26 cellular contexts compared by ENCODE assay signal in the genomic region with DNA sequence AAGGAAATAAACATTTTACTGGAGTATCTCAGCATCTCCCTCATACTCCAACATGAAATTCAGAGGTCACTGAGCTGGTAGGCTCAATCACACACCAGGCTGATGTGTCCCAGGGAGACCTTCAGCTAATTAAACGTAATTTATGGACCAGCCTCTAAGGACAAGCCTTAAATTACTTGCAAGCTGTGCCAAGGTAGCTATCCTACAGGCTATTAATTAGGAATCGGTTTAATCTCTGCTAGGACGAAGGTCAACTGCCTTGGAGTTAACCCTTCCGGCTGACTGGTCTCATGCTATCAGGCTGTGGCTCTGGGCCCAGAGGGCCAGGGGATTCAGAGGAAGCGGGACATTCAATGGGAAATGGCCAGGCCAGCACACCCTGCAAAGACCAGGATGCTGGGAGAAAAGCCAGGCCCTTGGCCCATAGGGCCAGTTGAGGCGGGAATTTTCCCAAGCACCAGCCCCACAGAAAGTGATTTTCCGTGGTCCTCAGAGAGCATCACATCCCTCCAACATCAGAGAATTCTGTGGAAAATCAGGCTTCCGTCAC. TPM values are rescaled to one million over a fixed set of nuclear protein-coding genes. Genes with fewer than 3 reads are reported as not detected.
A peak's percentile ranks its signal among the peaks of the same experiment; 100 is the strongest.
DNase-seq lines count a peak whose midpoint lies in the region; ATAC-seq and TF ChIP-seq lines count a peak whose summit lies in the region.
"Had no signal": no experiment of that assay in that cellular context is flagged by ENCODE, and none has a peak within 500 bp of the region (broad histone marks: within the 10 kb centered on the region; RNA-seq: fewer than 3 reads in every experiment).

No MANE protein-coding gene starts in this region.

- intact Hi-C loops in colonic mucosa (cut with DNase I): loop anchor here (5.0 kb wide), 1 partner anchor 197 kb away; no protein-coding TSS in a partner anchor

- H3K27me3 ChIP-seq in SK-N-SH (ENCODE audit: insufficient read depth): no peaks in the 10 kb centered on the region
- H3K27me3 ChIP-seq in colonic mucosa: no peaks in the 10 kb centered on the region
- no peaks in the 10 kb centered on the region for H3K27me3 ChIP-seq in thoracic aorta (replicated peaks; ENCODE audit: insufficient read depth)
- H3K27me3 ChIP-seq: BE2C, MG63, testis had no signal

- H3K9ac ChIP-seq in SK-N-SH (no peak overlapping the region), colonic mucosa (ENCODE audit: low read depth in 2 of 2, low read length in 2 of 2) (no peak overlapping the region)

- H3K9me3 ChIP-seq in SK-N-SH (no peaks in the 10 kb centered on the region), colonic mucosa (no peaks in the 10 kb centered on the region), thoracic aorta (no peaks in the 10 kb centered on the region)
- H3K9me3 ChIP-seq: BE2C, MG63, neutrophil, SJSA1, testis had no signal

- POLR2A ChIA-PET in SK-N-SH (lab: Yijun Ruan, JAX): no interaction called here

- H3K27ac Mint-ChIP-seq in mesothelial cell of epicardium: peak overlapping the region; percentile 96

- H3K79me2 ChIP-seq in SK-N-SH (ENCODE audit: insufficient read depth): no peaks in the 10 kb centered on the region

- H3K36me3 ChIP-seq in SK-N-SH (replicated peaks in 1 of 2; ENCODE audit: control insufficient read depth in 1 of 2, insufficient read depth in 2 of 2, low read length in 1 of 2) (no peaks in the 10 kb centered on the region), colonic mucosa (no peaks in the 10 kb centered on the region), thoracic aorta (no peaks in the 10 kb centered on the region)
- H3K36me3 ChIP-seq: BE2C, neutrophil, SJSA1 had no signal

- TF ChIP-seq EP300 in SK-N-SH (IDR thresholded peaks at IDR 0.05; ENCODE audit: borderline replicate concordance in 1 of 2, low read depth in 1 of 2, low read length in 1 of 2): no peak

- no peaks in the 10 kb centered on the region for H3K9me3 Mint-ChIP-seq in mesothelial cell of epicardium

- H3K27me3 Mint-ChIP-seq in mesothelial cell of epicardium (ENCODE audit: low read depth): no peaks in the 10 kb centered on the region

- H4K20me1 ChIP-seq in SK-N-SH (ENCODE audit: insufficient read depth): no peaks in the 10 kb centered on the region

- H3K4me1 Mint-ChIP-seq in mesothelial cell of epicardium: peaks cover 91% of the 10 kb centered on the region

- TF ChIP-seq CTCF in SK-N-SH (IDR thresholded peaks at IDR 0.05) (no peak), colonic mucosa (IDR thresholded peaks at IDR 0.05) (no peak), mesothelial cell of epicardium (IDR thresholded peaks at IDR 0.05; ENCODE audit: unreplicated experiment) (no peak), thoracic aorta (IDR thresholded peaks at IDR 0.05) (no peak)

- H3K4me3 Mint-ChIP-seq in mesothelial cell of epicardium: peak overlapping the region; percentile 48

- H3K4me3 ChIP-seq in SK-N-SH (ENCODE audit: low read depth in 2 of 2, low read length in 1 of 2): no peak overlapping the region
- no peak overlapping the region for H3K4me3 ChIP-seq in colonic mucosa
- no peak overlapping the region for H3K4me3 ChIP-seq in thoracic aorta
- H3K4me3 ChIP-seq: MG63, SJSA1, testis had no signal

- no peak for ATAC-seq in SK-N-SH treated with all-trans-retinoic acid at 6 μM for 48 hours
- no peak for ATAC-seq in thoracic aorta (ENCODE audit: insufficient number of reproducible peaks, low FRiP score, low read depth)
- ATAC-seq in GM18873 (IDR thresholded peaks at IDR 0.05; ENCODE audit: low FRiP score, unreplicated experiment): no peak
- ATAC-seq in GM21737 (IDR thresholded peaks at IDR 0.05; ENCODE audit: unreplicated experiment): no peak

- H3K27ac ChIP-seq in SK-N-SH (ENCODE audit: low read depth in 2 of 2, low read length in 1 of 2) (no peak overlapping the region; a peak in 1 of 4 replicates), colonic mucosa (no peak overlapping the region), thoracic aorta (peak overlapping the region; percentile 95 to 98)
- H3K27ac ChIP-seq: 22Rv1, neutrophil, SJSA1, testis had no signal

- CTCF ChIA-PET in SK-N-SH (lab: Yijun Ruan, JAX): interaction anchor here (0.6 to 1.1 kb wide), 4 partner anchors 20 to 285 kb away, joined by 3 to 4 read pairs (median 3); no protein-coding TSS in a partner anchor

- peaks cover 11% of the 10 kb centered on the region for H3F3A ChIP-seq in SK-N-SH (replicated peaks; ENCODE audit: insufficient read depth)

- H3K4me1 ChIP-seq in SK-N-SH (ENCODE audit: control insufficient read depth in 1 of 2, insufficient read depth in 2 of 2, low read depth in 1 of 2, low read length in 1 of 2) (peaks cover 38 to 75% of the 10 kb centered on the region in 2 experiments), colonic mucosa (peaks cover 38% of the 10 kb centered on the region), thoracic aorta (ENCODE audit: control insufficient read depth in 1 of 2, low read depth in 2 of 2) (peaks cover 68 to 92% of the 10 kb centered on the region in 2 donors)
- H3K4me1 ChIP-seq: BE2C had no signal

- 83% methylated on average over 7 of the region's 8 CpGs for WGBS in SK-N-SH (ENCODE audit: low lambda C conversion rate)

- DNase-seq in SK-N-SH: no peak
- DNase-seq in colonic mucosa: peak; percentile 17
- no peak for DNase-seq in mesothelial cell of epicardium (ENCODE audit: low spot score in 2 of 2, unreplicated experiment in 2 of 2)
- DNase-seq in thoracic aorta (ENCODE audit: low spot score): no peak
- DNase-seq in NCI-H1694 treated with DMSO at 0.1 percent for 48 hours (lab: John Stamatoyannopoulos, UW): no peak
- DNase-seq: activated CD4-positive, alpha-beta T cell treated with anti-CD3 and anti-CD28 coated beads for 4 hours; activated CD8-positive, alpha-beta memory T cell treated with anti-CD3 and anti-CD28 coated beads, Interleukin-2, amount 50 U/mL, for 48 hours; activated gamma-delta T cell treated with Interleukin-2 at 50 U/mL for 16 hours; aorta; BE2C; erythroblast; GDM1; glutamatergic neuron; MG63; NCI-H187; stimulated activated CD4-positive, alpha-beta T cell treated with anti-CD3 and anti-CD28 coated beads, Interleukin-4, amount 100 ng/mL, for 4 hours; stimulated activated CD8-positive, alpha-beta memory T cell treated with anti-CD3 and anti-CD28 coated beads, Interleukin-4, amount 100 ng/mL, for 48 hours; testis had no signal

- no peak for TF ChIP-seq RAD21 in SK-N-SH (IDR thresholded peaks at IDR 0.05; ENCODE audit: low read length)

- H3K9me2 ChIP-seq in SK-N-SH: no peaks in the 10 kb centered on the region

- peaks cover 7% of the 10 kb centered on the region for H3K36me3 Mint-ChIP-seq in mesothelial cell of epicardium

- no peak overlapping the region for H3K4me2 ChIP-seq in SK-N-SH

- no peak overlapping the region for H2AFZ ChIP-seq in SK-N-SH (ENCODE audit: low read depth)

TF ChIP-seq in SK-N-SH treated with all-trans-retinoic acid at 6 μM for 48 hours, 23 proteins besides CTCF, POLR2A, EP300 and RAD21:
- TF ChIP-seq ZFP30 (CRISPR knock-in tag; IDR thresholded peaks at IDR 0.05): no peak
- TF ChIP-seq, protein P1, sequence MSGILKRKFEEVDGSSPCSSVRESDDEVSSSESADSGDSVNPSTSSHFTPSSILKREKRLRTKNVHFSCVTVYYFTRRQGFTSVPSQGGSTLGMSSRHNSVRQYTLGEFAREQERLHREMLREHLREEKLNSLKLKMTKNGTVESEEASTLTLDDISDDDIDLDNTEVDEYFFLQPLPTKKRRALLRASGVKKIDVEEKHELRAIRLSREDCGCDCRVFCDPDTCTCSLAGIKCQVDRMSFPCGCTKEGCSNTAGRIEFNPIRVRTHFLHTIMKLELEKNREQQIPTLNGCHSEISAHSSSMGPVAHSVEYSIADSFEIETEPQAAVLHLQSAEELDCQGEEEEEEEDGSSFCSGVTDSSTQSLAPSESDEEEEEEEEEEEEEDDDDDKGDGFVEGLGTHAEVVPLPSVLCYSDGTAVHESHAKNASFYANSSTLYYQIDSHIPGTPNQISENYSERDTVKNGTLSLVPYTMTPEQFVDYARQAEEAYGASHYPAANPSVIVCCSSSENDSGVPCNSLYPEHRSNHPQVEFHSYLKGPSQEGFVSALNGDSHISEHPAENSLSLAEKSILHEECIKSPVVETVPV (CRISPR knock-in tag; IDR thresholded peaks at IDR 0.05): no peak
- TF ChIP-seq ISL1 (CRISPR knock-in tag; IDR thresholded peaks at IDR 0.05): 0 out of 2 replicates have a peak, but pooled peaks have one; percentile 12
- TF ChIP-seq SNAI2 (CRISPR knock-in tag; IDR thresholded peaks at IDR 0.05): peak; percentile 66; the same call in 1 of the 2 replicates

TF ChIP-seq in SK-N-SH, 30 proteins besides CTCF, POLR2A, EP300 and RAD21 (continues in another document):
- TF ChIP-seq, protein P2, sequence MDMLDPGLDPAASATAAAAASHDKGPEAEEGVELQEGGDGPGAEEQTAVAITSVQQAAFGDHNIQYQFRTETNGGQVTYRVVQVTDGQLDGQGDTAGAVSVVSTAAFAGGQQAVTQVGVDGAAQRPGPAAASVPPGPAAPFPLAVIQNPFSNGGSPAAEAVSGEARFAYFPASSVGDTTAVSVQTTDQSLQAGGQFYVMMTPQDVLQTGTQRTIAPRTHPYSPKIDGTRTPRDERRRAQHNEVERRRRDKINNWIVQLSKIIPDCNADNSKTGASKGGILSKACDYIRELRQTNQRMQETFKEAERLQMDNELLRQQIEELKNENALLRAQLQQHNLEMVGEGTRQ (IDR thresholded peaks at IDR 0.05; ENCODE audit: borderline replicate concordance, low read depth, low read length): no peak
- TF ChIP-seq, protein P3, sequence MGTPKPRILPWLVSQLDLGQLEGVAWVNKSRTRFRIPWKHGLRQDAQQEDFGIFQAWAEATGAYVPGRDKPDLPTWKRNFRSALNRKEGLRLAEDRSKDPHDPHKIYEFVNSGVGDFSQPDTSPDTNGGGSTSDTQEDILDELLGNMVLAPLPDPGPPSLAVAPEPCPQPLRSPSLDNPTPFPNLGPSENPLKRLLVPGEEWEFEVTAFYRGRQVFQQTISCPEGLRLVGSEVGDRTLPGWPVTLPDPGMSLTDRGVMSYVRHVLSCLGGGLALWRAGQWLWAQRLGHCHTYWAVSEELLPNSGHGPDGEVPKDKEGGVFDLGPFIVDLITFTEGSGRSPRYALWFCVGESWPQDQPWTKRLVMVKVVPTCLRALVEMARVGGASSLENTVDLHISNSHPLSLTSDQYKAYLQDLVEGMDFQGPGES (IDR thresholded peaks at IDR 0.05; ENCODE audit: low read depth, low read length): no peak
- no peak for TF ChIP-seq RCOR1 (IDR thresholded peaks at IDR 0.05; ENCODE audit: low read length)
- no peak for TF ChIP-seq NRF1 (IDR thresholded peaks at IDR 0.05; ENCODE audit: low read depth, low read length)
- no peak for TF ChIP-seq FOXM1 (IDR thresholded peaks at IDR 0.05; ENCODE audit: low read depth)

RNA-seq across cellular contexts. Expression of a gene that starts 19.0 kb away (rescaled TPM):
- polyA plus RNA-seq in SK-N-SH (2012; rRNA removed): 29.6 and 44.8 TPM in 2 replicates
- polyA plus RNA-seq in SK-N-SH (2012; cell fraction: cytosol; rRNA removed): 17.6 and 26.3 TPM in 2 replicates
- 41.9 and 43.1 TPM in 2 replicates for polyA plus RNA-seq in SK-N-SH (2012; cell fraction: nucleus; rRNA removed)
- total RNA-seq in colonic mucosa: 100 to 1,000 TPM in 1 of 2 donors, 10 to 100 TPM in 1; 69.6 to 120 TPM
- 1,067 to 1,086 TPM (median 1,071 TPM) in 3 replicates for total RNA-seq in mesothelial cell of epicardium
- 100 to 1,000 TPM in 1 of 2 donors, 10 to 100 TPM in 1; 65.9 to 150 TPM for total RNA-seq in thoracic aorta

RNA-seq across cellular contexts. Expression of a gene that starts 44.9 kb away (rescaled TPM):
- 0.32 and 0.59 TPM in 2 replicates for polyA plus RNA-seq in SK-N-SH (2012; rRNA removed)
- 0.21 and 0.23 TPM in 2 replicates for polyA plus RNA-seq in SK-N-SH (2012; cell fraction: cytosol; rRNA removed)
- 2.5 TPM in 2 replicates for polyA plus RNA-seq in SK-N-SH (2012; cell fraction: nucleus; rRNA removed)
- total RNA-seq in colonic mucosa (not detected), mesothelial cell of epicardium (0.31 to 0.36 TPM (median 0.31 TPM) in 3 replicates), thoracic aorta (not detected)
- total RNA-seq: aorta, mesenteric fat pad, NCI-H460, SJSA1, testis had no signal
- polyA plus RNA-seq: aorta had no signal

Comparison
In these comparisons a context has a peak if more than half of its experiments do, and no peak if none do; other contexts are left out.
1. H3K27ac ChIP-seq: peak in thoracic aorta (2 of 2); none in SK-N-SH (0 of 2) and colonic mucosa (single experiment).